16 cellular contexts compared by ENCODE assay signal in the genomic region with DNA sequence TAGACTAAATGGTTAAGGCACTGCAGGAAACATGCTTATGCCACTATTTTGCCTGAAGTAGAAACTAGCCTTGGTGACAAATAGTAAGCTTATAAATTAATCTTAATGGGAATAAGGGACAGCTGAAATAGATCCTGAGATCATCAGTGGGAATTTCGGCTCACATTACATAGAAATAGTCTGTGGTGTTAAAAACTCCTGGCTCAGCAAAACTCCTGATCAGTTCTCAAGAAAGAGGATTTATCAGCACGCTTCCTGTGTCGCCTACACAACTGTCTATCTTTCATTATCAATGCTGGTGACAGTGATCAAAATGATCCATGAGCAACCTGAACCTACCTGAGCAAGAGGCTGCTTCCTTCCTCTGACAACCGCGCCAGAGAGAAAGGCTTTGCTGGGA. TPM values are rescaled to one million over a fixed set of nuclear protein-coding genes. Genes with fewer than 3 reads are reported as not detected.
"Had no signal": no experiment of that assay in that cellular context is flagged by ENCODE, and none has a peak within 500 bp of the region (broad histone marks: within the 10 kb centered on the region; RNA-seq: fewer than 3 reads in every experiment).

No MANE protein-coding gene starts in this region.

- H3K36me3 ChIP-seq: MG63 had no signal

- DNase-seq: KBM-7, MG63, NCI-H1092, NCI-H1105 treated with DMSO at 0.1 percent for 48 hours, NCI-H1417 treated with DMSO at 0.1 percent for 48 hours, NCI-H146, NCI-H1694 treated with DMSO at 0.1 percent for 48 hours, NCI-H1930, NCI-H2081, NCI-H2107, NCI-H2227 treated with DMSO at 0.1 percent for 48 hours, NCI-H526 treated with DMSO at 0.1 percent for 48 hours, SHP77 had no signal

- H3K9me3 ChIP-seq: MG63 had no signal

- FAIRE-seq: RCC 7860 had no signal

- H3K27me3 ChIP-seq: MG63 had no signal

- H3K4me3 ChIP-seq: MG63 had no signal

RNA-seq across cellular contexts. Expression of gene DNER, which starts 17.0 kb away (rescaled TPM):
- total RNA-seq: HT-29 had no signal
- polyA plus RNA-seq: IgD-negative memory B cell had no signal
